ENCODE assay signal across 14 cellular contexts in the genomic region with DNA sequence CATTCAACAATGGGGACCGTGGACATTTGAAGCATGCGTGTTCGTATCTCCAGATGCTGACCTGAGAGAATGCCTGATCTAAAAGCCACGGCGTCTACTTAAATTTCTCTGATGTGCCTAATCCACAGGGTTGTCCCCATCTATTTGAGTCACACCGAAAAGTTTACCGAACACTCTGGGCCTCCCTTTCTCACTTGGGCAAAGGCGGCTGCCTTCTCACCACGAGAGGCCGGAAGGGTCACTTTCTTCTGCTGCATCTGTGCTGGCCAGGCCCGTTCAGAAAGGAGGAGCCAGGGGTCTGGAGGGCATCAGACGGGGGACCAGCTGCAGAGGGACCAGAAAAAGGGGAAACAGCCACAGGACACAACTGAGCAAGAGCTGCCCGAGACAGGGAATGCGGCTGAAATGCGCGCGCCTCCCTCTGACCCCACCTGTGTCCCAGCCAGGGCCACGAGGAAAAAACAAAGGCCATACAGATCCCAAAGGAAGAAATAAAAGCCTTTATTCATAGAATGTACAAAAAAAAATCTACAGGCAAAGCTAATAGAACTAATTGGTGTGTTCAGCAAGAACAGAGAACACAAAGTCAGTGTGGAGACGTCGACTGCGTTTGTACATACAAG.
A peak's percentile ranks its signal among the peaks of the same experiment; 100 is the strongest.
DNase-seq lines count a peak whose midpoint lies in the region; ATAC-seq and TF ChIP-seq lines count a peak whose summit lies in the region.
"Had no signal": no experiment of that assay in that cellular context is flagged by ENCODE, and none has a peak within 500 bp of the region (broad histone marks: within the 10 kb centered on the region; RNA-seq: fewer than 3 reads in every experiment).

No MANE protein-coding gene starts in this region.

- H3K27me3 Mint-ChIP-seq in stimulated activated naive CD8-positive, alpha-beta T cell treated with anti-CD3 and anti-CD28 coated beads, Interleukin-15, Interleukin-2, amounts not matched to agents 100 ng/mL and 50 ng/mL, for 24 hours = no peaks in the 10 kb centered on the region
- H3K27me3 Mint-ChIP-seq in stimulated activated naive CD8-positive, alpha-beta T cell treated with anti-CD3 and anti-CD28 coated beads, Interleukin-15, amount 100 ng/mL, for 72 hours = no peaks in the 10 kb centered on the region
- H3K27me3 Mint-ChIP-seq in naive thymus-derived CD8-positive, alpha-beta T cell = no peaks in the 10 kb centered on the region

- no peak for ATAC-seq in stimulated activated naive CD8-positive, alpha-beta T cell treated with anti-CD3 and anti-CD28 coated beads, Interleukin-15, amount 100 ng/mL, for 72 hours
- no peak for ATAC-seq in naive thymus-derived CD8-positive, alpha-beta T cell
- no peak for ATAC-seq in HG03469 (IDR thresholded peaks at IDR 0.05; ENCODE audit: unreplicated experiment)
- ATAC-seq: pancreas, PC-3 had no signal

- H3K27ac Mint-ChIP-seq in stimulated activated naive CD8-positive, alpha-beta T cell treated with anti-CD3 and anti-CD28 coated beads, Interleukin-15, Interleukin-2, amounts not matched to agents 100 ng/mL and 50 ng/mL, for 24 hours = peak overlapping the region; percentile 56
- H3K27ac Mint-ChIP-seq in stimulated activated naive CD8-positive, alpha-beta T cell treated with anti-CD3 and anti-CD28 coated beads, Interleukin-15, amount 100 ng/mL, for 72 hours = peak overlapping the region in 1 of 2 donors; percentile 75
- peak overlapping the region; percentile 49 to 92 (median 82) for H3K27ac Mint-ChIP-seq in naive thymus-derived CD8-positive, alpha-beta T cell

- no peak for TF ChIP-seq CTCF in GM13976 (IDR thresholded peaks at IDR 0.05; ENCODE audit: borderline replicate concordance, control extremely low read depth, extremely low read depth, insufficient read depth, missing control alignments)

- H3K9me3 Mint-ChIP-seq in stimulated activated naive CD8-positive, alpha-beta T cell treated with anti-CD3 and anti-CD28 coated beads, Interleukin-15, Interleukin-2, amounts not matched to agents 100 ng/mL and 50 ng/mL, for 24 hours = no peaks in the 10 kb centered on the region
- no peaks in the 10 kb centered on the region for H3K9me3 Mint-ChIP-seq in stimulated activated naive CD8-positive, alpha-beta T cell treated with anti-CD3 and anti-CD28 coated beads, Interleukin-15, amount 100 ng/mL, for 72 hours
- peaks cover 0 to 3% (median 0%) of the 10 kb centered on the region in 9 donors for H3K9me3 Mint-ChIP-seq in naive thymus-derived CD8-positive, alpha-beta T cell

- peaks cover 63% of the 10 kb centered on the region for H3K4me1 Mint-ChIP-seq in stimulated activated naive CD8-positive, alpha-beta T cell treated with anti-CD3 and anti-CD28 coated beads, Interleukin-15, Interleukin-2, amounts not matched to agents 100 ng/mL and 50 ng/mL, for 24 hours (ENCODE audit: low read depth)
- peaks cover 77% of the 10 kb centered on the region for H3K4me1 Mint-ChIP-seq in stimulated activated naive CD8-positive, alpha-beta T cell treated with anti-CD3 and anti-CD28 coated beads, Interleukin-15, amount 100 ng/mL, for 72 hours
- H3K4me1 Mint-ChIP-seq in naive thymus-derived CD8-positive, alpha-beta T cell = peaks cover 39 to 79% (median 76%) of the 10 kb centered on the region in 4 donors

- no peak for DNase-seq in stimulated activated naive CD8-positive, alpha-beta T cell treated with anti-CD3 and anti-CD28 coated beads, Interleukin-15, amount 100 ng/mL, for 72 hours
- DNase-seq in naive thymus-derived CD8-positive, alpha-beta T cell = no peak
- DNase-seq in effector CD8-positive, alpha-beta T cell (lab: John Stamatoyannopoulos, UW) = no peak
- DNase-seq in GM13976 (ENCODE audit: low spot score) = no peak
- no peak for DNase-seq in stimulated activated CD4-positive, alpha-beta T cell treated with anti-CD3 and anti-CD28 coated beads, Interleukin-2, amount 100 ng/mL, for 24 hours
- DNase-seq: activated CD8-positive, alpha-beta memory T cell treated with anti-CD3 and anti-CD28 coated beads, Interleukin-2, amount 50 U/mL, for 48 hours; NCI-H2171; PC-3; stimulated activated CD4-positive, alpha-beta T cell treated with anti-CD3 and anti-CD28 coated beads, Interleukin-1b, Interleukin-23, amount 100 ng/mL, for 48 hours; T-helper 9 cell had no signal

- peaks cover 25% of the 10 kb centered on the region for H3K36me3 Mint-ChIP-seq in stimulated activated naive CD8-positive, alpha-beta T cell treated with anti-CD3 and anti-CD28 coated beads, Interleukin-15, Interleukin-2, amounts not matched to agents 100 ng/mL and 50 ng/mL, for 24 hours (ENCODE audit: low read depth)
- peaks cover 0 to 80% (median 17%) of the 10 kb centered on the region in 3 donors for H3K36me3 Mint-ChIP-seq in naive thymus-derived CD8-positive, alpha-beta T cell

- POLR2A ChIA-PET in naive thymus-derived CD8-positive, alpha-beta T cell (lab: Charles Lee) = interaction anchor here (1.2 kb wide), 1 partner anchor 65 kb away, joined by 3 read pairs; no protein-coding TSS in a partner anchor

- H3K27ac ChIP-seq in angular gyrus (ENCODE audit: low read depth, low read length) = peak overlapping the region; percentile 88
- H3K27ac ChIP-seq: pancreas had no signal

- H3K4me3 Mint-ChIP-seq in stimulated activated naive CD8-positive, alpha-beta T cell treated with anti-CD3 and anti-CD28 coated beads, Interleukin-15, Interleukin-2, amounts not matched to agents 100 ng/mL and 50 ng/mL, for 24 hours = no peak overlapping the region
- no peak overlapping the region for H3K4me3 Mint-ChIP-seq in stimulated activated naive CD8-positive, alpha-beta T cell treated with anti-CD3 and anti-CD28 coated beads, Interleukin-15, amount 100 ng/mL, for 72 hours
- peak overlapping the region in 4 of 10 donors; percentile 25 to 75 (median 62) for H3K4me3 Mint-ChIP-seq in naive thymus-derived CD8-positive, alpha-beta T cell

- in situ Hi-C loops in GM13976 (cut with MboI; ENCODE audit: low sequenced_read_pairs, unreplicated experiment) = no loop called here
